In the genomic region with DNA sequence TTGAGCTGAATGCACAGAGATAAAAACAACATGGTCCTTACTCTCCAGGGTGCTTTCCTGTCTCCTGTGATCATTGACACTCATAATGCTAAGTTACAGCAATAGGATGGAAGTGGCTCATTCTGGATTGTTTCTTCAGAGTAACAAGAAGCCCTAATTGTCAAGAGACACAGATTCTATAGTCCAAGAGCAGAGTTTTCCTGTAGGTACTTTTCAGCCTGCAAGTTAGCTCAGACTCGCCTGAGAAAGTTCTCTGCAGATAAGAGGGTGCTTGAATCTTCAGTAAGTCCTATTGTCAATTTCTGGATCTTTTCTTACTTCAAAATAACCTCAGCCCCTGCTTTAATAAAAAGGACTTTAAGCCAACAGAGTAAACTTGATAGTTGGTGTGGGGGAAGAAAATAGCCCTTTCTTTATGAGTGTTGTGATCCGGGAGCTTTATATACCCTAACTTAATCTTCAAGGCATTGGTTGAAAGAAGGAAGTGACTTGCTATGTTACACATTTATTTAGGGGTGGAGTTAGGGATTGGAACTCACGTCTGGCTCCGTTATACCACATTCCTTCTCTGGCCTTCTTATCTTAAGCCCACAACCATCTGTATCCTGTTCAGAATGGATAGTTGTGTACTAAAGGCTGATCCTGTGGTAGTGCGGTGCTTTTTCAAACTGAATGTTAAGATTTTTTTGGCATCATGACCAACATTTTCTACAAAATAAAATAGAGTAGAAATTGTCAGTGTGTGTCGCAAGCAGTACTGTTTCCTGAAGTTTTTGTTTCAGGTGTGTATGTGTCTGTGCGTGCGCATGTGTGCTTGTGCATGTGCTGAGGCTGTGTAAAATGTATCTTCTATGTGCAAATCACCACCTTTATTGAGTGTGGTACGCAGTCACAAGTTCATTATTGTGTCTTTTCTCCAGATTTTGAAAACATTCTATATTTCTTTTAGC, we compare ENCODE assay signal across 1 cellular context.
TF ChIP-seq lines count a peak whose summit lies in the region.

No MANE protein-coding gene starts in this region.

TF ChIP-seq in K562, 482 proteins besides CTCF, POLR2A, EP300 and RAD21 (continued from another document and continues in another):
- TF ChIP-seq, protein P1, sequence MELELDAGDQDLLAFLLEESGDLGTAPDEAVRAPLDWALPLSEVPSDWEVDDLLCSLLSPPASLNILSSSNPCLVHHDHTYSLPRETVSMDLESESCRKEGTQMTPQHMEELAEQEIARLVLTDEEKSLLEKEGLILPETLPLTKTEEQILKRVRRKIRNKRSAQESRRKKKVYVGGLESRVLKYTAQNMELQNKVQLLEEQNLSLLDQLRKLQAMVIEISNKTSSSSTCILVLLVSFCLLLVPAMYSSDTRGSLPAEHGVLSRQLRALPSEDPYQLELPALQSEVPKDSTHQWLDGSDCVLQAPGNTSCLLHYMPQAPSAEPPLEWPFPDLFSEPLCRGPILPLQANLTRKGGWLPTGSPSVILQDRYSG (tag; conservative IDR thresholded peaks at IDR 0.05; ENCODE audit: low read depth) = no peak; the same call in 1 of the 2 replicates
- TF ChIP-seq NCOA2 (IDR thresholded peaks at IDR 0.05; ENCODE audit: partially characterized antibody in 2 of 2) (peak in 1 of 2 experiments; percentile 80), GATA2 (CRISPR knock-in tag; IDR thresholded peaks at IDR 0.05) (peak; percentile 91), SREBF1 (IDR thresholded peaks at IDR 0.05; ENCODE audit: borderline replicate concordance, low read depth, low read length) (no peak), ETV1 (tag; conservative IDR thresholded peaks at IDR 0.05; ENCODE audit: low read depth) (peak; percentile 97), ARNT (IDR thresholded peaks at IDR 0.05) (0 out of 4 replicates have a peak, but pooled peaks of 1 of the 2 experiments have one; percentile 30), CTBP1 (IDR thresholded peaks at IDR 0.05; ENCODE audit: borderline replicate concordance) (peak; percentile 82), CREM (IDR thresholded peaks at IDR 0.05; ENCODE audit: low read depth) (peak; percentile 74), TAL1 (IDR thresholded peaks at IDR 0.05) (peak; percentile 90), SIN3B (IDR thresholded peaks at IDR 0.05; ENCODE audit: low read depth) (no peak), DMBX1 (CRISPR knock-in tag; IDR thresholded peaks at IDR 0.05; ENCODE audit: borderline replicate concordance) (peak; percentile 57; the same call in 1 of the 2 replicates), SMAD4 (CRISPR knock-in tag; conservative IDR thresholded peaks at IDR 0.05) (peak; percentile 74), CHD1 (IDR thresholded peaks at IDR 0.05; ENCODE audit: low read length) (no peak), GATAD2B (IDR thresholded peaks at IDR 0.05; ENCODE audit: borderline replicate concordance) (peak; percentile 36; the same call in 1 of the 2 replicates), SMARCA4 (IDR thresholded peaks at IDR 0.05) (peak; percentile 93), SP1 (CRISPR knock-in tag; IDR thresholded peaks at IDR 0.05) (0 out of 2 replicates have a peak, but pooled peaks have one; percentile 34), ATF7 (IDR thresholded peaks at IDR 0.05) (peak; percentile 51; the same call in 1 of the 2 replicates), RBFOX2 (IDR thresholded peaks at IDR 0.05; ENCODE audit: low read depth, low read length) (peak; percentile 40; the same call in 1 of the 2 replicates), LCOR (CRISPR knock-in tag; IDR thresholded peaks at IDR 0.05) (peak; percentile 21; the same call in 1 of the 2 replicates), GABPA (tag; conservative IDR thresholded peaks at IDR 0.05; ENCODE audit: low read depth) (peak; percentile 51), NEUROD1 (IDR thresholded peaks at IDR 0.05; ENCODE audit: borderline replicate concordance, low read depth, low read length, partially characterized antibody) (peak; percentile 86), RHOXF2B (CRISPR knock-in tag; conservative IDR thresholded peaks at IDR 0.05) (no peak), TAF15 (IDR thresholded peaks at IDR 0.05; ENCODE audit: low read depth, low read length) (no peak), XRCC4 (IDR thresholded peaks at IDR 0.05; ENCODE audit: extremely low read depth, insufficient read depth, insufficient read length) (no peak), SMAD1 (IDR thresholded peaks at IDR 0.05; ENCODE audit: low read depth, low read length, partially characterized antibody) (no peak), KLF16 (IDR thresholded peaks at IDR 0.05) (peak; percentile 90), RNF2 (IDR thresholded peaks at IDR 0.05) (peak; percentile 93), TEAD1 (CRISPR knock-in tag; IDR thresholded peaks at IDR 0.05) (peak; percentile 87 to 96), CBFA2T3 (IDR thresholded peaks at IDR 0.05) (peak; percentile 96), FOSL1 (tag; conservative IDR thresholded peaks at IDR 0.05) (peak; percentile 38), NRF1 (conservative IDR thresholded peaks at IDR 0.05 in 1 of 2, IDR thresholded peaks at IDR 0.05 in 1 of 2) (peak; percentile 71 to 75), MTA2 (IDR thresholded peaks at IDR 0.05; ENCODE audit: low read depth) (peak; percentile 83), SUPT5H (IDR thresholded peaks at IDR 0.05) (peak; percentile 38; the same call in 1 of the 2 replicates), STAT5A (IDR thresholded peaks at IDR 0.05; ENCODE audit: borderline replicate concordance, low read length) (peak; percentile 90), KHSRP (IDR thresholded peaks at IDR 0.05) (no peak), LEF1 (IDR thresholded peaks at IDR 0.05) (peak; percentile 75; the same call in 1 of the 2 replicates), NCOR1 (IDR thresholded peaks at IDR 0.05) (peak; percentile 88), ZNF133 (CRISPR knock-in tag; IDR thresholded peaks at IDR 0.05) (no peak), HIVEP1 (CRISPR knock-in tag; IDR thresholded peaks at IDR 0.05) (no peak), ILK (tag; IDR thresholded peaks at IDR 0.05; ENCODE audit: borderline replicate concordance, low read depth) (no peak), CC2D1A (IDR thresholded peaks at IDR 0.05) (peak; percentile 76; the same call in 1 of the 2 replicates), MEIS2 (IDR thresholded peaks at IDR 0.05; ENCODE audit: partially characterized antibody) (peak; percentile 58), ELF4 (CRISPR knock-in tag; IDR thresholded peaks at IDR 0.05) (no peak), JUND (IDR thresholded peaks at IDR 0.05; ENCODE audit: borderline replicate concordance, low read depth, low read length) (peak; percentile 65), JUND (tag; IDR thresholded peaks at IDR 0.05; ENCODE audit: borderline replicate concordance, low read depth, low read length) (peak; percentile 16; the same call in 2 of the 3 replicates), CEBPG (CRISPR knock-in tag; IDR thresholded peaks at IDR 0.05) (no peak), CEBPG (tag; conservative IDR thresholded peaks at IDR 0.05 in 1 of 2, IDR thresholded peaks at IDR 0.05 in 1 of 2) (peak; percentile 31 to 50; a peak in 2 of 4 replicates), SMARCC2 (IDR thresholded peaks at IDR 0.05; ENCODE audit: low read depth) (peak; percentile 65), EP400 (IDR thresholded peaks at IDR 0.05) (peak; percentile 47; the same call in 1 of the 2 replicates), ERF (CRISPR knock-in tag; IDR thresholded peaks at IDR 0.05) (no peak), BRD9 (IDR thresholded peaks at IDR 0.05; ENCODE audit: low read depth, partially characterized antibody) (peak; percentile 17), CXXC5 (CRISPR knock-in tag; IDR thresholded peaks at IDR 0.05) (peak; percentile 80), CBFA2T2 (conservative IDR thresholded peaks at IDR 0.05) (peak; percentile 91), L3MBTL2 (IDR thresholded peaks at IDR 0.05) (peak; percentile 36; the same call in 1 of the 2 replicates)
- TF ChIP-seq, protein P2, sequence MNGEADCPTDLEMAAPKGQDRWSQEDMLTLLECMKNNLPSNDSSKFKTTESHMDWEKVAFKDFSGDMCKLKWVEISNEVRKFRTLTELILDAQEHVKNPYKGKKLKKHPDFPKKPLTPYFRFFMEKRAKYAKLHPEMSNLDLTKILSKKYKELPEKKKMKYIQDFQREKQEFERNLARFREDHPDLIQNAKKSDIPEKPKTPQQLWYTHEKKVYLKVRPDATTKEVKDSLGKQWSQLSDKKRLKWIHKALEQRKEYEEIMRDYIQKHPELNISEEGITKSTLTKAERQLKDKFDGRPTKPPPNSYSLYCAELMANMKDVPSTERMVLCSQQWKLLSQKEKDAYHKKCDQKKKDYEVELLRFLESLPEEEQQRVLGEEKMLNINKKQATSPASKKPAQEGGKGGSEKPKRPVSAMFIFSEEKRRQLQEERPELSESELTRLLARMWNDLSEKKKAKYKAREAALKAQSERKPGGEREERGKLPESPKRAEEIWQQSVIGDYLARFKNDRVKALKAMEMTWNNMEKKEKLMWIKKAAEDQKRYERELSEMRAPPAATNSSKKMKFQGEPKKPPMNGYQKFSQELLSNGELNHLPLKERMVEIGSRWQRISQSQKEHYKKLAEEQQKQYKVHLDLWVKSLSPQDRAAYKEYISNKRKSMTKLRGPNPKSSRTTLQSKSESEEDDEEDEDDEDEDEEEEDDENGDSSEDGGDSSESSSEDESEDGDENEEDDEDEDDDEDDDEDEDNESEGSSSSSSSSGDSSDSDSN (IDR thresholded peaks at IDR 0.05; ENCODE audit: borderline replicate concordance in 1 of 2, low read depth in 2 of 2, low read length in 2 of 2) = peak; percentile 72 to 97; a peak in 3 of 4 replicates
- TF ChIP-seq, protein P3, sequence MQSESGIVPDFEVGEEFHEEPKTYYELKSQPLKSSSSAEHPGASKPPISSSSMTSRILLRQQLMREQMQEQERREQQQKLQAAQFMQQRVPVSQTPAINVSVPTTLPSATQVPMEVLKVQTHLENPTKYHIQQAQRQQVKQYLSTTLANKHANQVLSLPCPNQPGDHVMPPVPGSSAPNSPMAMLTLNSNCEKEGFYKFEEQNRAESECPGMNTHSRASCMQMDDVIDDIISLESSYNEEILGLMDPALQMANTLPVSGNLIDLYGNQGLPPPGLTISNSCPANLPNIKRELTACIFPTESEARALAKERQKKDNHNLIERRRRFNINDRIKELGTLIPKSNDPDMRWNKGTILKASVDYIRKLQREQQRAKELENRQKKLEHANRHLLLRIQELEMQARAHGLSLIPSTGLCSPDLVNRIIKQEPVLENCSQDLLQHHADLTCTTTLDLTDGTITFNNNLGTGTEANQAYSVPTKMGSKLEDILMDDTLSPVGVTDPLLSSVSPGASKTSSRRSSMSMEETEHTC (IDR thresholded peaks at IDR 0.05) = 0 out of 2 replicates have a peak, but pooled peaks have one; percentile 30
- TF ChIP-seq, protein P4, sequence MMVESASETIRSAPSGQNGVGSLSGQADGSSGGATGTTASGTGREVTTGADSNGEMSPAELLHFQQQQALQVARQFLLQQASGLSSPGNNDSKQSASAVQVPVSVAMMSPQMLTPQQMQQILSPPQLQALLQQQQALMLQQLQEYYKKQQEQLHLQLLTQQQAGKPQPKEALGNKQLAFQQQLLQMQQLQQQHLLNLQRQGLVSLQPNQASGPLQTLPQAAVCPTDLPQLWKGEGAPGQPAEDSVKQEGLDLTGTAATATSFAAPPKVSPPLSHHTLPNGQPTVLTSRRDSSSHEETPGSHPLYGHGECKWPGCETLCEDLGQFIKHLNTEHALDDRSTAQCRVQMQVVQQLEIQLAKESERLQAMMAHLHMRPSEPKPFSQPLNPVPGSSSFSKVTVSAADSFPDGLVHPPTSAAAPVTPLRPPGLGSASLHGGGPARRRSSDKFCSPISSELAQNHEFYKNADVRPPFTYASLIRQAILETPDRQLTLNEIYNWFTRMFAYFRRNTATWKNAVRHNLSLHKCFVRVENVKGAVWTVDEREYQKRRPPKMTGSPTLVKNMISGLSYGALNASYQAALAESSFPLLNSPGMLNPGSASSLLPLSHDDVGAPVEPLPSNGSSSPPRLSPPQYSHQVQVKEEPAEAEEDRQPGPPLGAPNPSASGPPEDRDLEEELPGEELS (CRISPR knock-in tag; IDR thresholded peaks at IDR 0.05; ENCODE audit: borderline replicate concordance) = peak; percentile 35; the same call in 1 of the 2 replicates
- TF ChIP-seq, protein P5, sequence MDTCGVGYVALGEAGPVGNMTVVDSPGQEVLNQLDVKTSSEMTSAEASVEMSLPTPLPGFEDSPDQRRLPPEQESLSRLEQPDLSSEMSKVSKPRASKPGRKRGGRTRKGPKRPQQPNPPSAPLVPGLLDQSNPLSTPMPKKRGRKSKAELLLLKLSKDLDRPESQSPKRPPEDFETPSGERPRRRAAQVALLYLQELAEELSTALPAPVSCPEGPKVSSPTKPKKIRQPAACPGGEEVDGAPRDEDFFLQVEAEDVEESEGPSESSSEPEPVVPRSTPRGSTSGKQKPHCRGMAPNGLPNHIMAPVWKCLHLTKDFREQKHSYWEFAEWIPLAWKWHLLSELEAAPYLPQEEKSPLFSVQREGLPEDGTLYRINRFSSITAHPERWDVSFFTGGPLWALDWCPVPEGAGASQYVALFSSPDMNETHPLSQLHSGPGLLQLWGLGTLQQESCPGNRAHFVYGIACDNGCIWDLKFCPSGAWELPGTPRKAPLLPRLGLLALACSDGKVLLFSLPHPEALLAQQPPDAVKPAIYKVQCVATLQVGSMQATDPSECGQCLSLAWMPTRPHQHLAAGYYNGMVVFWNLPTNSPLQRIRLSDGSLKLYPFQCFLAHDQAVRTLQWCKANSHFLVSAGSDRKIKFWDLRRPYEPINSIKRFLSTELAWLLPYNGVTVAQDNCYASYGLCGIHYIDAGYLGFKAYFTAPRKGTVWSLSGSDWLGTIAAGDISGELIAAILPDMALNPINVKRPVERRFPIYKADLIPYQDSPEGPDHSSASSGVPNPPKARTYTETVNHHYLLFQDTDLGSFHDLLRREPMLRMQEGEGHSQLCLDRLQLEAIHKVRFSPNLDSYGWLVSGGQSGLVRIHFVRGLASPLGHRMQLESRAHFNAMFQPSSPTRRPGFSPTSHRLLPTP (IDR thresholded peaks at IDR 0.05; ENCODE audit: borderline replicate concordance, extremely low read depth, insufficient read length) = no peak
- TF ChIP-seq, protein P6, sequence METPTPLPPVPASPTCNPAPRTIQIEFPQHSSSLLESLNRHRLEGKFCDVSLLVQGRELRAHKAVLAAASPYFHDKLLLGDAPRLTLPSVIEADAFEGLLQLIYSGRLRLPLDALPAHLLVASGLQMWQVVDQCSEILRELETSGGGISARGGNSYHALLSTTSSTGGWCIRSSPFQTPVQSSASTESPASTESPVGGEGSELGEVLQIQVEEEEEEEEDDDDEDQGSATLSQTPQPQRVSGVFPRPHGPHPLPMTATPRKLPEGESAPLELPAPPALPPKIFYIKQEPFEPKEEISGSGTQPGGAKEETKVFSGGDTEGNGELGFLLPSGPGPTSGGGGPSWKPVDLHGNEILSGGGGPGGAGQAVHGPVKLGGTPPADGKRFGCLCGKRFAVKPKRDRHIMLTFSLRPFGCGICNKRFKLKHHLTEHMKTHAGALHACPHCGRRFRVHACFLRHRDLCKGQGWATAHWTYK (CRISPR knock-in tag; IDR thresholded peaks at IDR 0.05) = no peak
- TF ChIP-seq, protein P7, sequence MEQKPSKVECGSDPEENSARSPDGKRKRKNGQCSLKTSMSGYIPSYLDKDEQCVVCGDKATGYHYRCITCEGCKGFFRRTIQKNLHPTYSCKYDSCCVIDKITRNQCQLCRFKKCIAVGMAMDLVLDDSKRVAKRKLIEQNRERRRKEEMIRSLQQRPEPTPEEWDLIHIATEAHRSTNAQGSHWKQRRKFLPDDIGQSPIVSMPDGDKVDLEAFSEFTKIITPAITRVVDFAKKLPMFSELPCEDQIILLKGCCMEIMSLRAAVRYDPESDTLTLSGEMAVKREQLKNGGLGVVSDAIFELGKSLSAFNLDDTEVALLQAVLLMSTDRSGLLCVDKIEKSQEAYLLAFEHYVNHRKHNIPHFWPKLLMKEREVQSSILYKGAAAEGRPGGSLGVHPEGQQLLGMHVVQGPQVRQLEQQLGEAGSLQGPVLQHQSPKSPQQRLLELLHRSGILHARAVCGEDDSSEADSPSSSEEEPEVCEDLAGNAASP (IDR thresholded peaks at IDR 0.05) = no peak
